12 cellular contexts compared by ENCODE assay signal in the genomic region with DNA sequence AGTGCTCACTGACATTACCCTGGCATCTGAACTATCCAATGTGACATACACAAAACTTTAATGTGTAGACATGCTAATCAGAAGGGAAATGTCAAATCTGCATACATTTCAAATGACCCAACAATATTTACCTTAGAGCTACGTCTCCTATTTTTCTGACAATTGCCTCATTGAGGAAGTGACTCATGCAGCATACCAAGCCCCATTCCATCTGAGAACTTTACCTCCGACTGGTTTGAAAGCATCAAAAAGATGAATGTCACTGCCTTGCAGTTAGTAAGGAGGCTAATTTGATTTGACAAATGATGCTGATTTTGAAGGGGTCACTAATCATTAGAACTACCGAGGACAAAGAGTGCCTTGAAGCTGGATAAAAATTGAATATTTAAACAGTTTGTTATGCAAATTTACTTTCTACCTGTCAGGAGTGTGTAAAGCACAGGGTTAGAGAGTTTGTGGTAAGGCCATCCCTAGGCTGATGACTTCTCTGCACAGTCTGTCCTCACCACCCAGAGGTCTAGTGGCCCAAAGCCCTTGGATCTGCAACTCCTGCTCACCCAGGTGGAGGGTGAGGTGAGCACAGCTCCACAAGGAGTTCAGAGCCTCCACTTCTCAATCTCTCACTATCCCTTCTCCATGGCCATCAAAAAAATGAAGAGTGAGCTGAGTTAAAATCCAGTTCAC.
DNase-seq lines count a peak whose midpoint lies in the region; ATAC-seq, FAIRE-seq and TF ChIP-seq lines count a peak whose summit lies in the region.
"Had no signal": no experiment of that assay in that cellular context is flagged by ENCODE, and none has a peak within 500 bp of the region (broad histone marks: within the 10 kb centered on the region; RNA-seq: fewer than 3 reads in every experiment).

No MANE protein-coding gene starts in this region.

- CTCF ChIA-PET in A673 (lab: Charles Lee): no interaction called here

- no peaks in the 10 kb centered on the region for H3K9me3 Mint-ChIP-seq in astrocyte (ENCODE audit: unreplicated experiment)
- peaks cover 2 to 7% of the 10 kb centered on the region in 2 donors for H3K9me3 Mint-ChIP-seq in effector memory CD8-positive, alpha-beta T cell
- H3K9me3 Mint-ChIP-seq: CD4-positive, alpha-beta T cell had no signal

- peak; percentile 22 for DNase-seq in A673 (ENCODE audit: low spot score)
- peak; percentile 61 for DNase-seq in LHCN-M2 (ENCODE audit: low read depth)
- DNase-seq in astrocyte (ENCODE audit: low read depth): peak; percentile 80
- peak; percentile 26 for DNase-seq in kidney
- no peak for DNase-seq in effector memory CD8-positive, alpha-beta T cell
- DNase-seq in NCI-H1092 treated with DMSO at 0.1 percent for 48 hours (lab: John Stamatoyannopoulos, UW): no peak
- DNase-seq: CD4-positive, alpha-beta T cell; RPMI8226; substantia nigra had no signal

- peak overlapping the region; percentile 55 for H3K4me2 ChIP-seq in astrocyte (ENCODE audit: low read length)

- no peak for TF ChIP-seq EP300 in gastroesophageal sphincter (IDR thresholded peaks at IDR 0.05)

- no peaks in the 10 kb centered on the region for H3K4me1 ChIP-seq in A673 (ENCODE audit: insufficient read depth, low read length, poor library complexity, severe bottlenecking)
- H3K4me1 ChIP-seq in astrocyte (ENCODE audit: insufficient read depth, low read length): peaks cover 13% of the 10 kb centered on the region
- no peaks in the 10 kb centered on the region for H3K4me1 ChIP-seq in kidney (ENCODE audit: control insufficient read depth in 1 of 2, insufficient read depth in 1 of 2, low read depth in 1 of 2, low read length in 2 of 2)
- H3K4me1 ChIP-seq in gastroesophageal sphincter: peaks cover 0 to 11% (median 0%) of the 10 kb centered on the region in 3 donors

- H3K27me3 ChIP-seq in A673 (replicated peaks; ENCODE audit: insufficient read depth, low read depth, low read length, poor library complexity) (peaks cover 6% of the 10 kb centered on the region), astrocyte (ENCODE audit: insufficient read depth, low read length) (no peaks in the 10 kb centered on the region), gastroesophageal sphincter (no peaks in the 10 kb centered on the region)

- BruUV-seq in A673 (replicated peaks; lab: Mats Ljungman, UMichigan): no TSS peak

- no peaks in the 10 kb centered on the region for H3K79me2 ChIP-seq in astrocyte (ENCODE audit: insufficient read depth, low read length)

- no peaks in the 10 kb centered on the region for H3K36me3 ChIP-seq in A673 (ENCODE audit: insufficient read depth, low read length, poor library complexity, severe bottlenecking)
- H3K36me3 ChIP-seq in astrocyte (ENCODE audit: insufficient read depth, low read length): no peaks in the 10 kb centered on the region
- H3K36me3 ChIP-seq in kidney (ENCODE audit: control insufficient read depth in 1 of 2, insufficient read depth in 2 of 2, low read length in 2 of 2): no peaks in the 10 kb centered on the region
- H3K36me3 ChIP-seq in gastroesophageal sphincter: no peaks in the 10 kb centered on the region

- H3K9me3 ChIP-seq in A673 (ENCODE audit: low read depth, low read length, poor library complexity, severe bottlenecking): no peaks in the 10 kb centered on the region
- H3K9me3 ChIP-seq in astrocyte (ENCODE audit: insufficient read depth, low read depth, low read length): no peaks in the 10 kb centered on the region
- H3K9me3 ChIP-seq in kidney (ENCODE audit: control insufficient read depth in 1 of 2, low read length in 2 of 2): no peaks in the 10 kb centered on the region
- H3K9me3 ChIP-seq in gastroesophageal sphincter: no peaks in the 10 kb centered on the region

- peak overlapping the region; percentile 56 for H3K27ac Mint-ChIP-seq in astrocyte (ENCODE audit: unreplicated experiment)
- no peak overlapping the region for H3K27ac Mint-ChIP-seq in effector memory CD8-positive, alpha-beta T cell
- H3K27ac Mint-ChIP-seq: CD4-positive, alpha-beta T cell had no signal

- no peak for ATAC-seq in effector memory CD8-positive, alpha-beta T cell (replicated peaks)
- ATAC-seq in gastroesophageal sphincter (no peak), HG03135 (IDR thresholded peaks at IDR 0.05; ENCODE audit: unreplicated experiment) (no peak)

- peaks cover 15% of the 10 kb centered on the region for H3K4me1 Mint-ChIP-seq in astrocyte (ENCODE audit: low read depth, unreplicated experiment)
- no peaks in the 10 kb centered on the region for H3K4me1 Mint-ChIP-seq in effector memory CD8-positive, alpha-beta T cell (ENCODE audit: low read depth in 2 of 2)

- H3K4me3 ChIP-seq in A673 (ENCODE audit: low read depth, low read length, poor library complexity, severe bottlenecking): no peak overlapping the region
- H3K4me3 ChIP-seq in astrocyte (ENCODE audit: insufficient read depth, low read depth, low read length): no peak overlapping the region
- no peak overlapping the region for H3K4me3 ChIP-seq in kidney (ENCODE audit: low read length in 2 of 2)
- no peak overlapping the region for H3K4me3 ChIP-seq in gastroesophageal sphincter

- H3K36me3 Mint-ChIP-seq in astrocyte (ENCODE audit: low read depth, unreplicated experiment): no peaks in the 10 kb centered on the region
- no peaks in the 10 kb centered on the region for H3K36me3 Mint-ChIP-seq in effector memory CD8-positive, alpha-beta T cell (ENCODE audit: insufficient read depth)

- no peak overlapping the region for H3K4me3 Mint-ChIP-seq in astrocyte (ENCODE audit: unreplicated experiment)
- H3K4me3 Mint-ChIP-seq in effector memory CD8-positive, alpha-beta T cell: no peak overlapping the region
- H3K4me3 Mint-ChIP-seq: CD4-positive, alpha-beta T cell had no signal

- TF ChIP-seq CTCF in A673 (conservative IDR thresholded peaks at IDR 0.05; ENCODE audit: low read depth, low read length) (no peak), astrocyte (IDR thresholded peaks at IDR 0.05; ENCODE audit: insufficient read depth, low read depth, low read length) (no peak), kidney (IDR thresholded peaks at IDR 0.05; ENCODE audit: borderline replicate concordance, extremely low read depth, insufficient read depth) (no peak), gastroesophageal sphincter (IDR thresholded peaks at IDR 0.05) (no peak)

- intact Hi-C loops in A673 (cut with micrococcal nuclease; ENCODE audit: unreplicated experiment) (no loop called here), kidney (cut with DNase I) (no loop called here)

- 42 to 50% methylated on average over 3 of the region's 3 CpGs for WGBS in gastroesophageal sphincter (ENCODE audit: low coverage in 1 of 2), 2 donors

- no peak for TF ChIP-seq POLR2A in gastroesophageal sphincter (IDR thresholded peaks at IDR 0.05)

- peaks cover 4% of the 10 kb centered on the region for H3K27me3 Mint-ChIP-seq in astrocyte (ENCODE audit: low read depth, unreplicated experiment)
- no peaks in the 10 kb centered on the region for H3K27me3 Mint-ChIP-seq in effector memory CD8-positive, alpha-beta T cell
- H3K27me3 Mint-ChIP-seq: CD4-positive, alpha-beta T cell had no signal

- FAIRE-seq in astrocyte (lab: Jason Lieb, UNC): peak; percentile 88
- FAIRE-seq in kidney (lab: Jason Lieb, UNC): no peak
- FAIRE-seq: GM18507 had no signal

- no peaks in the 10 kb centered on the region for H4K20me1 ChIP-seq in astrocyte (ENCODE audit: insufficient read depth, low read length)

- H2AFZ ChIP-seq in astrocyte (ENCODE audit: low read depth, low read length): no peak overlapping the region

- H3K27ac ChIP-seq in A673 (ENCODE audit: low read depth, low read length, poor library complexity, severe bottlenecking): no peak overlapping the region
- no peak overlapping the region for H3K27ac ChIP-seq in astrocyte (ENCODE audit: low read depth, low read length)
- H3K27ac ChIP-seq in kidney (ENCODE audit: low read depth in 2 of 2, low read length in 2 of 2): no peak overlapping the region
- H3K27ac ChIP-seq in gastroesophageal sphincter: no peak overlapping the region

- POLR2A ChIA-PET in A673 (lab: Charles Lee; ENCODE audit: low non-redundant PET): no interaction called here

- H3K9ac ChIP-seq in astrocyte (ENCODE audit: low read length) (no peak overlapping the region), kidney (ENCODE audit: low read length in 2 of 2) (no peak overlapping the region)

Comparison
In these comparisons a context has a peak if more than half of its experiments do, and no peak if none do; other contexts are left out.
1. DNase-seq: peak in A673 (single experiment), LHCN-M2 (single experiment), astrocyte (single experiment) and kidney (single experiment); none in effector memory CD8-positive, alpha-beta T cell (0 of 3) and NCI-H1092 treated with DMSO at 0.1 percent for 48 hours (single experiment).